Comparison of ENCODE assay signal across 22 cellular contexts in the genomic region with DNA sequence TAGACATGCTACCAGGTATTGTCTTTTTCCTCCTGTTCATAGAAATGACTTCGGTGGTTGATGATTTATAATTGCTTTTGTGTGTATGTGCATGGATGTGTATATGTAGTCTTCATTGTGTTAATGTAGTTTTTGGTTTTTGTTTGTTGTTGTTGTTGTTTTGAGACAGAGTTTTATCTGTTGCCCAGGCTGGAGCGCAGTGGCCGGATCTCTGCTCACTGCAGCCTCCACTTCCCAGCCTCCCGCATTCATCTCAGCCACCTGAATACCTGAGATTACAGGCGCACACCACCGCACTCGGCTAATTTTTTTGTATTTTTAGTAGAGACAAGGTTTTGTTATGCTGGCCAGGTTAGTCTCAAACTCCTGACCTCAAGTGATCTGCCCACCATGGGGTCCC.
"Had no signal": no experiment of that assay in that cellular context is flagged by ENCODE, and none has a peak within 500 bp of the region (broad histone marks: within the 10 kb centered on the region; RNA-seq: fewer than 3 reads in every experiment).

No MANE protein-coding gene starts in this region.

- H3K4me2 ChIP-seq: smooth muscle cell had no signal

- ATAC-seq: left colon; stimulated activated memory B cell treated with anti-CD40 and anti-IgM and Interleukin-4, amounts not matched to agents 10 μg/mL and 1 μg/mL and 100 μg/mL, for 72 hours had no signal

- H3K4me3 Mint-ChIP-seq: activated naive CD4-positive, alpha-beta T cell treated with anti-CD3 and anti-CD28 coated beads, Interleukin-2, amount 10 ng/mL, durations not matched to agents 7 days and 5 days; stimulated activated memory B cell treated with anti-CD40 and anti-IgM and Interleukin-4, amounts not matched to agents 10 μg/mL and 1 μg/mL and 100 μg/mL, for 72 hours had no signal

- DNase-seq: activated CD4-positive, alpha-beta T cell treated with anti-CD3 and anti-CD28 coated beads for 1 hour; activated CD8-positive, alpha-beta memory T cell treated with anti-CD3 and anti-CD28 coated beads for 24 hours; activated naive CD4-positive, alpha-beta T cell treated with anti-CD3 and anti-CD28 coated beads, Interleukin-2, amount 10 ng/mL, durations not matched to agents 7 days and 5 days; activated T-cell treated with anti-CD3 and anti-CD28 coated beads, Interleukin-2, amount 50 U/mL, for 48 hours; amygdala; effector CD4-positive, alpha-beta T cell; erythroblast; foreskin fibroblast; left colon; naive B cell; retina; sigmoid colon; stimulated activated CD4-positive, alpha-beta T cell treated with anti-CD3 and anti-CD28 coated beads, Interleukin-15, amount 100 ng/mL, for 24 hours; stomach; T-helper 1 cell; transverse colon had no signal

- FAIRE-seq: keratinocyte, TTC549 had no signal

- H3K4me3 ChIP-seq: cardiac muscle cell, sigmoid colon, smooth muscle cell had no signal

- H3K9me3 Mint-ChIP-seq: activated naive CD4-positive, alpha-beta T cell treated with anti-CD3 and anti-CD28 coated beads, Interleukin-2, amount 10 ng/mL, durations not matched to agents 7 days and 5 days; naive B cell; stimulated activated memory B cell treated with anti-CD40 and anti-IgM and Interleukin-4, amounts not matched to agents 10 μg/mL and 1 μg/mL and 100 μg/mL, for 72 hours had no signal

- H3K27ac Mint-ChIP-seq: activated naive CD4-positive, alpha-beta T cell treated with anti-CD3 and anti-CD28 coated beads, Interleukin-2, amount 10 ng/mL, durations not matched to agents 7 days and 5 days; progenitor cell of endocrine pancreas had no signal

- H3K27me3 ChIP-seq: cardiac muscle cell, sigmoid colon, stomach, transverse colon had no signal

- H3K27ac ChIP-seq: cardiac muscle cell, sigmoid colon had no signal

- H3K36me3 ChIP-seq: cardiac muscle cell, transverse colon had no signal

- H3K27me3 Mint-ChIP-seq: naive B cell; progenitor cell of endocrine pancreas; stimulated activated memory B cell treated with anti-CD40 and anti-IgM and Interleukin-4, amounts not matched to agents 10 μg/mL and 1 μg/mL and 100 μg/mL, for 72 hours had no signal

- H3K9me3 ChIP-seq: sigmoid colon, stomach, transverse colon had no signal
